8 cellular contexts compared by ENCODE assay signal in genomic region chr6:29553268-29554057, GRCh38. TPM values are rescaled to one million over a fixed set of nuclear protein-coding genes. Genes with fewer than 3 reads are reported as not detected.
A peak's percentile ranks its signal among the peaks of the same experiment; 100 is the strongest.
DNase-seq lines count a peak whose midpoint lies in the region; ATAC-seq and TF ChIP-seq lines count a peak whose summit lies in the region.

No MANE protein-coding gene starts in this region.

- intact Hi-C loops in Right ventricle myocardium inferior (cut with DNase I), result no loop called here
- intact Hi-C loops in cardiac septum (cut with DNase I), result no loop called here

- H3K4me3 Mint-ChIP-seq in activated T-cell treated with anti-CD3 and anti-CD28 coated beads, Interleukin-2, amount 50 U/mL, for 24 hours, result peak overlapping the region; percentile 66

- H3K27me3 Mint-ChIP-seq in activated T-cell treated with anti-CD3 and anti-CD28 coated beads, Interleukin-2, amount 50 U/mL, for 24 hours, result peaks cover 66% of the 10 kb centered on the region

- no peaks in the 10 kb centered on the region for H3K9me3 Mint-ChIP-seq in activated T-cell treated with anti-CD3 and anti-CD28 coated beads, Interleukin-2, amount 50 U/mL, for 24 hours

- no peaks in the 10 kb centered on the region for H3K36me3 Mint-ChIP-seq in activated T-cell treated with anti-CD3 and anti-CD28 coated beads, Interleukin-2, amount 50 U/mL, for 24 hours (ENCODE audit: low read depth)

- ATAC-seq in Right ventricle myocardium inferior (peak; percentile 91), foreskin keratinocyte (peak; percentile 66), omental fat pad (ENCODE audit: low FRiP score) (peak; percentile 84)

- H3K27ac ChIP-seq in foreskin keratinocyte, result no peak overlapping the region

- peaks cover 16% of the 10 kb centered on the region for H3K4me1 Mint-ChIP-seq in activated T-cell treated with anti-CD3 and anti-CD28 coated beads, Interleukin-2, amount 50 U/mL, for 24 hours (ENCODE audit: low read depth)

- no peaks in the 10 kb centered on the region for H3K4me1 ChIP-seq in foreskin keratinocyte

- peak overlapping the region; percentile 59 for H3K27ac Mint-ChIP-seq in activated T-cell treated with anti-CD3 and anti-CD28 coated beads, Interleukin-2, amount 50 U/mL, for 24 hours

- DNase-seq in Right ventricle myocardium inferior (ENCODE audit: missing footprints) (peak; percentile 90), cardiac septum (ENCODE audit: low spot score) (no peak), foreskin keratinocyte (peak in 1 of 2 donors; percentile 15), omental fat pad (ENCODE audit: low spot score) (peak; percentile 31), NCI-H1417 treated with DMSO at 0.1 percent for 48 hours (lab: John Stamatoyannopoulos, UW) (no peak), DMS153 treated with DMSO at 0.1 percent for 48 hours (lab: John Stamatoyannopoulos, UW; ENCODE audit: unreplicated experiment) (no peak), NCI-H1048 (lab: John Stamatoyannopoulos, UW) (no peak)
- DNase-seq in activated T-cell treated with anti-CD3 and anti-CD28 coated beads, Interleukin-2, amount 50 U/mL, for 24 hours, result peak; percentile 61

- H3K27me3 ChIP-seq in foreskin keratinocyte, result peaks cover 89% of the 10 kb centered on the region

- peak; percentile 34 for TF ChIP-seq CTCF in foreskin keratinocyte (conservative IDR thresholded peaks at IDR 0.05)
- no peak for TF ChIP-seq CTCF in omental fat pad (IDR thresholded peaks at IDR 0.05)

RNA-seq across cellular contexts. Expression of gene UBD, which starts 6.1 kb away (rescaled TPM):
- total RNA-seq in Right ventricle myocardium inferior (not detected), cardiac septum (not detected), foreskin keratinocyte (not detected in 2 replicates), omental fat pad (1 to 10 TPM in 2 of 4 donors, not detected in 2; 1.1 to 4.9 TPM)
- not detected in 2 replicates for polyA plus RNA-seq in foreskin keratinocyte

RNA-seq across cellular contexts. Expression of gene OR2H2, which starts 31.5 kb away (rescaled TPM):
- total RNA-seq in Right ventricle myocardium inferior (not detected), cardiac septum (not detected), foreskin keratinocyte (not detected in 2 replicates), omental fat pad (not detected)
- polyA plus RNA-seq in foreskin keratinocyte, result not detected in 2 replicates

Comparison
In these comparisons a context has a peak if more than half of its experiments do, and no peak if none do; other contexts are left out.
1. DNase-seq: peak in Right ventricle myocardium inferior (single experiment), activated T-cell treated with anti-CD3 and anti-CD28 coated beads, Interleukin-2, amount 50 U/mL, for 24 hours (single experiment) and omental fat pad (single experiment); none in cardiac septum (single experiment), NCI-H1417 treated with DMSO at 0.1 percent for 48 hours (single experiment), DMS153 treated with DMSO at 0.1 percent for 48 hours (single experiment) and NCI-H1048 (single experiment).
2. Peak in every context shown above with its lines, with median percentiles within 50 percentile points of each other: ATAC-seq.